In genomic region chr7:84822941-84823510, GRCh38 we compare ENCODE assay signal across 21 cellular contexts.
"Had no signal": no experiment of that assay in that cellular context is flagged by ENCODE, and none has a peak within 500 bp of the region (broad histone marks: within the 10 kb centered on the region; RNA-seq: fewer than 3 reads in every experiment).

No MANE protein-coding gene starts in this region.

- H3K36me3 ChIP-seq: heart left ventricle, neutrophil, spleen, tibial artery, upper lobe of right lung, vagina had no signal

- H3K27me3 ChIP-seq: dorsolateral prefrontal cortex, heart left ventricle, neutrophil, spleen, tibial artery, upper lobe of right lung, vagina had no signal

- H3K27ac ChIP-seq: dorsolateral prefrontal cortex, heart left ventricle, neutrophil, psoas muscle, spleen, tibial artery, upper lobe of right lung, vagina had no signal

- H3K4me3 Mint-ChIP-seq: naive thymus-derived CD4-positive, alpha-beta T cell; nephron progenitor cell; stimulated activated memory B cell treated with anti-CD40 and anti-IgM and Interleukin-4, amounts not matched to agents 10 μg/mL and 1 μg/mL and 100 μg/mL, for 72 hours; stimulated activated naive CD8-positive, alpha-beta T cell treated with anti-CD3 and anti-CD28 coated beads, Interleukin-15, Interleukin-2, amounts not matched to agents 100 ng/mL and 50 ng/mL, for 24 hours had no signal

- H3K27me3 Mint-ChIP-seq: naive thymus-derived CD4-positive, alpha-beta T cell; stimulated activated memory B cell treated with anti-CD40 and anti-IgM and Interleukin-4, amounts not matched to agents 10 μg/mL and 1 μg/mL and 100 μg/mL, for 72 hours; stimulated activated naive CD8-positive, alpha-beta T cell treated with anti-CD3 and anti-CD28 coated beads, Interleukin-15, Interleukin-2, amounts not matched to agents 100 ng/mL and 50 ng/mL, for 24 hours had no signal

- H3K4me3 ChIP-seq: dorsolateral prefrontal cortex, heart left ventricle, psoas muscle, spleen, tibial artery, upper lobe of right lung, vagina had no signal

- H3K36me3 Mint-ChIP-seq: naive thymus-derived CD4-positive, alpha-beta T cell; stimulated activated memory B cell treated with anti-CD40 and anti-IgM and Interleukin-4, amounts not matched to agents 10 μg/mL and 1 μg/mL and 100 μg/mL, for 72 hours had no signal

- H3K27ac Mint-ChIP-seq: naive thymus-derived CD4-positive, alpha-beta T cell; nephron progenitor cell; stimulated activated memory B cell treated with anti-CD40 and anti-IgM and Interleukin-4, amounts not matched to agents 10 μg/mL and 1 μg/mL and 100 μg/mL, for 72 hours had no signal

- ATAC-seq: heart left ventricle; left colon; left ventricle myocardium superior; naive thymus-derived CD4-positive, alpha-beta T cell; psoas muscle; sciatic nerve; stimulated activated memory B cell treated with anti-CD40 and anti-IgM and Interleukin-4, amounts not matched to agents 10 μg/mL and 1 μg/mL and 100 μg/mL, for 72 hours; upper lobe of right lung had no signal

- H3K9me3 ChIP-seq: heart left ventricle, neutrophil, psoas muscle, tibial artery, upper lobe of right lung, vagina had no signal

- H3K9me3 Mint-ChIP-seq: nephron progenitor cell; stimulated activated naive CD8-positive, alpha-beta T cell treated with anti-CD3 and anti-CD28 coated beads, Interleukin-15, Interleukin-2, amounts not matched to agents 100 ng/mL and 50 ng/mL, for 24 hours had no signal

- H3K4me1 ChIP-seq: heart left ventricle, psoas muscle, spleen, upper lobe of right lung, vagina had no signal

- H3K4me1 Mint-ChIP-seq: naive thymus-derived CD4-positive, alpha-beta T cell; nephron progenitor cell; stimulated activated memory B cell treated with anti-CD40 and anti-IgM and Interleukin-4, amounts not matched to agents 10 μg/mL and 1 μg/mL and 100 μg/mL, for 72 hours had no signal

- DNase-seq: dorsolateral prefrontal cortex; effector CD8-positive, alpha-beta T cell; foreskin melanocyte; heart left ventricle; hippocampal formation; left colon; left ventricle myocardium superior; naive thymus-derived CD4-positive, alpha-beta T cell; nephron progenitor cell; psoas muscle; spleen; stimulated activated CD4-positive, alpha-beta T cell treated with anti-CD3 and anti-CD28 coated beads, Interleukin-15, amount 100 ng/mL, for 24 hours; stimulated activated CD4-positive, alpha-beta T cell treated with anti-CD3 and anti-CD28 coated beads, Interleukin-1b, Interleukin-23, amount 100 ng/mL, for 48 hours; stimulated activated CD4-positive, alpha-beta T cell treated with anti-CD3 and anti-CD28 coated beads, Interleukin-4, amount 100 ng/mL, for 24 hours; tibial artery; upper lobe of right lung had no signal
